21 cellular contexts compared by ENCODE assay signal in the genomic region with DNA sequence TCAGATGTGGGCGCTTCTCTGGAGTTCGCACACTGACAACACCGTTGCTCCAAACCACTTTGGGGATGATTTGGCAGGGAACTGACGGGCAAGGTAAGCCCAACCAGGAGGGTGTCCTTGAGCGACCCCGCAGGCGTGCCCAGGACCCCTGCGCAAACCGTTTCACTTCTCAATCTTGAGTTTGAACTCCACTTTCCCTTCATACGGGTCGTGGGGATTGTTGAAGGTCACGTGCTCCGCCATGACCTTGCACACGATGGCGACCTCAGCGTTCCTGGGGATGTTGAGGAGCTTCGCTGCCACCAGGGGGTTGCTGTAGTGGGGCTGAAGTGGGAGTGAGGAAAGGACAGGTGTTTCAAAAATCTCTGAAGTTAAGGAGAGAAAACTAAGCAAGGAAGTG. TPM values are rescaled to one million over a fixed set of nuclear protein-coding genes. Genes with fewer than 3 reads are reported as not detected.
DNase-seq lines count a peak whose midpoint lies in the region; TF ChIP-seq lines count a peak whose summit lies in the region.
"Had no signal": no experiment of that assay in that cellular context is flagged by ENCODE, and none has a peak within 500 bp of the region (broad histone marks: within the 10 kb centered on the region; RNA-seq: fewer than 3 reads in every experiment).

No MANE protein-coding gene starts in this region.

- WGBS in ovary, 3 donors, result 76 to 87% (median 82%) methylated on average over 17 of the region's 17 CpGs
- WGBS in testis, 2 donors, result 81 to 84% methylated on average over 17 of the region's 17 CpGs

- H3K9me3 ChIP-seq in left ventricle myocardium inferior (replicated peaks) (no peaks in the 10 kb centered on the region), right atrium auricular region (no peaks in the 10 kb centered on the region), ovary (no peaks in the 10 kb centered on the region), testis (no peaks in the 10 kb centered on the region)

- intact Hi-C loops in left ventricle myocardium inferior (cut with micrococcal nuclease) (no loop called here), ovary (cut with DNase I) (no loop called here), testis (cut with DNase I; ENCODE audit: low total_unique reads) (no loop called here)

- H3K4me3 Mint-ChIP-seq in glutamatergic neuron (ENCODE audit: unreplicated experiment), result no peak overlapping the region
- H3K4me3 Mint-ChIP-seq: neural progenitor cell; T-helper 2 cell treated with Interferon-gamma antibody and Interleukin-4, amounts not matched to agents 5 μg/mL and 100 μg/mL, for 36 hours had no signal

- H3K4me1 ChIP-seq in left ventricle myocardium inferior (peaks cover 20% of the 10 kb centered on the region), right atrium auricular region (peaks cover 0 to 13% of the 10 kb centered on the region in 2 donors), ovary (ENCODE audit: insufficient read depth) (peaks cover 12% of the 10 kb centered on the region), testis (peaks cover 6% of the 10 kb centered on the region)
- H3K4me1 ChIP-seq: neural progenitor cell had no signal

- H3K27me3 ChIP-seq in left ventricle myocardium inferior (ENCODE audit: low read depth) (no peaks in the 10 kb centered on the region), right atrium auricular region (no peaks in the 10 kb centered on the region), ovary (no peaks in the 10 kb centered on the region), testis (no peaks in the 10 kb centered on the region)
- H3K27me3 ChIP-seq: hepatocyte, neural progenitor cell had no signal

- no peaks in the 10 kb centered on the region for H3K4me1 Mint-ChIP-seq in glutamatergic neuron (ENCODE audit: low read depth, unreplicated experiment)

- H3K36me3 ChIP-seq in left ventricle myocardium inferior (no peaks in the 10 kb centered on the region), right atrium auricular region (no peaks in the 10 kb centered on the region), ovary (no peaks in the 10 kb centered on the region), testis (ENCODE audit: low read depth, missing control alignments) (no peaks in the 10 kb centered on the region)
- H3K36me3 ChIP-seq: neural progenitor cell had no signal

- H3K36me3 Mint-ChIP-seq in glutamatergic neuron (ENCODE audit: unreplicated experiment), result peaks cover 11% of the 10 kb centered on the region

- no peak overlapping the region for H3K27ac ChIP-seq in left ventricle myocardium inferior (replicated peaks)
- no peak overlapping the region for H3K27ac ChIP-seq in right atrium auricular region
- no peak overlapping the region for H3K27ac ChIP-seq in ovary
- H3K27ac ChIP-seq in testis, result no peak overlapping the region
- H3K27ac ChIP-seq: hepatocyte, neural progenitor cell had no signal

- DNase-seq in left ventricle myocardium inferior (peak; percentile 3), right atrium auricular region (ENCODE audit: low spot score) (no peak), glutamatergic neuron (peak; percentile 11), ovary (peak in 3 of 5 donors; percentile 2 to 19 (median 6)), testis (no peak), putamen (ENCODE audit: low spot score) (no peak), germinal center (ENCODE audit: low spot score) (no peak)
- DNase-seq: activated naive CD4-positive, alpha-beta T cell treated with Interleukin-2 at 50 U/mL for 16 hours; GDM1; KG1; NCI-H82; PC-3; retina; stimulated activated naive CD4-positive, alpha-beta T cell treated with Interleukin-2 at 50 U/mL for 16 hours had no signal

- TF ChIP-seq CTCF in left ventricle myocardium inferior (IDR thresholded peaks at IDR 0.05; ENCODE audit: borderline replicate concordance) (no peak), right atrium auricular region (IDR thresholded peaks at IDR 0.05) (no peak), glutamatergic neuron (IDR thresholded peaks at IDR 0.05; ENCODE audit: partially characterized antibody, unreplicated experiment) (no peak), ovary (IDR thresholded peaks at IDR 0.05) (no peak), testis (IDR thresholded peaks at IDR 0.05) (no peak)

- H3K4me3 ChIP-seq in left ventricle myocardium inferior (no peak overlapping the region), right atrium auricular region (no peak overlapping the region), ovary (no peak overlapping the region), testis (no peak overlapping the region)
- H3K4me3 ChIP-seq: hepatocyte, neural progenitor cell, SK-N-MC had no signal

- TF ChIP-seq EP300 in ovary (IDR thresholded peaks at IDR 0.05), result no peak

- H3K9me3 Mint-ChIP-seq in glutamatergic neuron (ENCODE audit: unreplicated experiment), result peaks cover 12% of the 10 kb centered on the region
- H3K9me3 Mint-ChIP-seq: neural progenitor cell; T-helper 2 cell treated with Interferon-gamma antibody and Interleukin-4, amounts not matched to agents 5 μg/mL and 100 μg/mL, for 36 hours had no signal

- H3K27ac Mint-ChIP-seq in glutamatergic neuron (ENCODE audit: unreplicated experiment), result no peak overlapping the region
- H3K27ac Mint-ChIP-seq: T-helper 2 cell treated with Interferon-gamma antibody and Interleukin-4, amounts not matched to agents 5 μg/mL and 100 μg/mL, for 36 hours had no signal

- no peak for TF ChIP-seq POLR2A in ovary (IDR thresholded peaks at IDR 0.05)
- no peak for TF ChIP-seq POLR2A in testis (IDR thresholded peaks at IDR 0.05)

- peaks cover 2% of the 10 kb centered on the region for H3K27me3 Mint-ChIP-seq in glutamatergic neuron (ENCODE audit: unreplicated experiment)

RNA-seq across cellular contexts. Expression of a gene that starts 8.8 kb away (rescaled TPM):
- total RNA-seq in left ventricle myocardium inferior (not detected), right atrium auricular region (not detected), glutamatergic neuron (ENCODE audit: unreplicated experiment) (not detected), ovary (under 1 TPM in 1 of 7 donors, not detected in 6; 0.28 TPM), testis (not detected)
- polyA plus RNA-seq in ovary (not detected), testis (ENCODE audit: insufficient read depth, low read depth, low replicate concordance) (not detected)
- total RNA-seq: astrocyte, kidney epithelial cell, mononuclear cell, PC-3 had no signal

RNA-seq across cellular contexts. Expression of a gene that starts 17.8 kb away (rescaled TPM):
- total RNA-seq in left ventricle myocardium inferior (0.85 TPM), right atrium auricular region (not detected), glutamatergic neuron (ENCODE audit: unreplicated experiment) (1.2 TPM), ovary (under 1 TPM in 2 of 7 donors, not detected in 5; 0.07 to 0.10 TPM), testis (1 to 10 TPM in 1 of 2 donors, under 1 TPM in 1; 0.87 to 2.1 TPM)
- polyA plus RNA-seq in ovary (under 1 TPM in 1 of 2 donors, not detected in 1; 0.02 TPM), testis (ENCODE audit: insufficient read depth, low read depth, low replicate concordance) (0.55 TPM)
- total RNA-seq: astrocyte, kidney epithelial cell, mononuclear cell, PC-3 had no signal
- polyA plus RNA-seq: hepatocyte had no signal

Comparison
In these comparisons a context has a peak if more than half of its experiments do, and no peak if none do; other contexts are left out.
1. DNase-seq: peak in left ventricle myocardium inferior (single experiment), glutamatergic neuron (single experiment) and ovary (3 of 5); none in right atrium auricular region (single experiment), testis (single experiment), putamen (single experiment) and germinal center (single experiment).